ENCODE assay signal across 18 cellular contexts in genomic region chr11:57316017-57316416, GRCh38. TPM values are rescaled to one million over a fixed set of nuclear protein-coding genes. Genes with fewer than 3 reads are reported as not detected.
DNase-seq lines count a peak whose midpoint lies in the region; ATAC-seq and TF ChIP-seq lines count a peak whose summit lies in the region.
"Had no signal": no experiment of that assay in that cellular context is flagged by ENCODE, and none has a peak within 500 bp of the region (broad histone marks: within the 10 kb centered on the region; RNA-seq: fewer than 3 reads in every experiment).

No MANE protein-coding gene starts in this region.

- H3K4me1 ChIP-seq in right atrium auricular region (peaks cover 0 to 74% of the 10 kb centered on the region in 2 donors), parathyroid adenoma (peaks cover 22% of the 10 kb centered on the region), ascending aorta (peaks cover 19 to 36% of the 10 kb centered on the region in 2 donors)

- H3K9me3 ChIP-seq in right atrium auricular region = no peaks in the 10 kb centered on the region
- H3K9me3 ChIP-seq in parathyroid adenoma (ENCODE audit: control insufficient read depth, low read length) = no peaks in the 10 kb centered on the region
- H3K9me3 ChIP-seq in ascending aorta = no peaks in the 10 kb centered on the region
- H3K9me3 ChIP-seq: HAP-1 had no signal

- peak overlapping the region; percentile 15 to 51 for H3K27ac ChIP-seq in right atrium auricular region
- peak overlapping the region; percentile 4 for H3K27ac ChIP-seq in epithelial cell of prostate
- H3K27ac ChIP-seq in parathyroid adenoma = peak overlapping the region; percentile 77
- peak overlapping the region in 1 of 2 donors; percentile 29 for H3K27ac ChIP-seq in ascending aorta

- no peak overlapping the region for H3K4me3 ChIP-seq in right atrium auricular region
- no peak overlapping the region for H3K4me3 ChIP-seq in parathyroid adenoma (ENCODE audit: low read depth, low read length)
- no peak overlapping the region for H3K4me3 ChIP-seq in ascending aorta
- H3K4me3 ChIP-seq: HAP-1 had no signal

- peaks cover 4% of the 10 kb centered on the region for H3K36me3 Mint-ChIP-seq in activated CD4-positive, alpha-beta T cell treated with anti-CD3 and anti-CD28 coated beads, Interleukin-2, amount 10 ng/mL, durations not matched to agents 7 days and 5 days (ENCODE audit: low read depth)
- H3K36me3 Mint-ChIP-seq: naive B cell had no signal

- TF ChIP-seq CTCF in right atrium auricular region (IDR thresholded peaks at IDR 0.05) (no peak), parathyroid adenoma (IDR thresholded peaks at IDR 0.05) (no peak), ascending aorta (IDR thresholded peaks at IDR 0.05) (no peak)

- no peak overlapping the region for H3K4me3 Mint-ChIP-seq in activated CD4-positive, alpha-beta T cell treated with anti-CD3 and anti-CD28 coated beads, Interleukin-2, amount 10 ng/mL, durations not matched to agents 7 days and 5 days
- H3K4me3 Mint-ChIP-seq: naive B cell; stimulated activated naive CD8-positive, alpha-beta T cell treated with anti-CD3 and anti-CD28 coated beads, Interleukin-15, Interleukin-2, amounts not matched to agents 100 ng/mL and 50 ng/mL, for 24 hours had no signal

- H3K9ac ChIP-seq in parathyroid adenoma = no peak overlapping the region

- peaks cover 13% of the 10 kb centered on the region for H3K4me1 Mint-ChIP-seq in activated CD4-positive, alpha-beta T cell treated with anti-CD3 and anti-CD28 coated beads, Interleukin-2, amount 10 ng/mL, durations not matched to agents 7 days and 5 days

- no peak overlapping the region for H3K4me2 ChIP-seq in parathyroid adenoma (ENCODE audit: low read length)

- intact Hi-C loops in cardiac septum (cut with DNase I) = no loop called here
- intact Hi-C loops in ascending aorta (cut with DNase I) = no loop called here

- no peaks in the 10 kb centered on the region for H3K9me3 Mint-ChIP-seq in activated CD4-positive, alpha-beta T cell treated with anti-CD3 and anti-CD28 coated beads, Interleukin-2, amount 10 ng/mL, durations not matched to agents 7 days and 5 days
- H3K9me3 Mint-ChIP-seq: naive B cell; stimulated activated naive CD8-positive, alpha-beta T cell treated with anti-CD3 and anti-CD28 coated beads, Interleukin-15, Interleukin-2, amounts not matched to agents 100 ng/mL and 50 ng/mL, for 24 hours had no signal

- no peak overlapping the region for H3K27ac Mint-ChIP-seq in activated CD4-positive, alpha-beta T cell treated with anti-CD3 and anti-CD28 coated beads, Interleukin-2, amount 10 ng/mL, durations not matched to agents 7 days and 5 days
- H3K27ac Mint-ChIP-seq: naive B cell; stimulated activated naive CD8-positive, alpha-beta T cell treated with anti-CD3 and anti-CD28 coated beads, Interleukin-15, Interleukin-2, amounts not matched to agents 100 ng/mL and 50 ng/mL, for 24 hours had no signal

- H3K27me3 Mint-ChIP-seq in activated CD4-positive, alpha-beta T cell treated with anti-CD3 and anti-CD28 coated beads, Interleukin-2, amount 10 ng/mL, durations not matched to agents 7 days and 5 days = no peaks in the 10 kb centered on the region
- H3K27me3 Mint-ChIP-seq: stimulated activated naive CD8-positive, alpha-beta T cell treated with anti-CD3 and anti-CD28 coated beads, Interleukin-15, Interleukin-2, amounts not matched to agents 100 ng/mL and 50 ng/mL, for 24 hours had no signal

- H3K36me3 ChIP-seq in right atrium auricular region = peaks cover 84% of the 10 kb centered on the region
- H3K36me3 ChIP-seq in parathyroid adenoma (ENCODE audit: control insufficient read depth, insufficient read depth, low read length) = no peaks in the 10 kb centered on the region
- peaks cover 78 to 84% of the 10 kb centered on the region in 2 donors for H3K36me3 ChIP-seq in ascending aorta

- CTCF ChIA-PET in activated CD4-positive, alpha-beta T cell treated with anti-CD3 and anti-CD28 coated beads, Interleukin-2, amount 10 ng/mL, durations not matched to agents 7 days and 5 days (lab: Charles Lee) = no interaction called here

- no peak for ATAC-seq in HG02840 (IDR thresholded peaks at IDR 0.05; ENCODE audit: low FRiP score, unreplicated experiment)

- H3K79me2 ChIP-seq in parathyroid adenoma = no peaks in the 10 kb centered on the region

- no peak for DNase-seq in right atrium auricular region (ENCODE audit: low spot score)
- no peak for DNase-seq in cardiac septum (ENCODE audit: low spot score)
- DNase-seq in epithelial cell of prostate (ENCODE audit: low read depth, low spot score) = no peak
- no peak for DNase-seq in activated CD4-positive, alpha-beta T cell treated with anti-CD3 and anti-CD28 coated beads, Interleukin-2, amount 10 ng/mL, durations not matched to agents 7 days and 5 days
- no peak for DNase-seq in GOT3 (lab: John Stamatoyannopoulos, UW)
- no peak for DNase-seq in ascending aorta (ENCODE audit: low spot score in 2 of 2)
- DNase-seq: activated T-cell treated with anti-CD3 and anti-CD28 coated beads, Interleukin-2, amount 50 U/mL, for 48 hours; anterior cingulate cortex; effector CD4-positive, alpha-beta T cell; naive B cell; NCI-H1694 treated with DMSO at 0.1 percent for 48 hours; NCI-H774 had no signal

- POLR2A ChIA-PET in activated CD4-positive, alpha-beta T cell treated with anti-CD3 and anti-CD28 coated beads, Interleukin-2, amount 10 ng/mL, durations not matched to agents 7 days and 5 days (lab: Charles Lee) = no interaction called here

- no peak overlapping the region for H2AFZ ChIP-seq in parathyroid adenoma

- no peaks in the 10 kb centered on the region for H3K27me3 ChIP-seq in right atrium auricular region
- no peaks in the 10 kb centered on the region for H3K27me3 ChIP-seq in parathyroid adenoma (ENCODE audit: control insufficient read depth, insufficient read depth, low read length)
- no peaks in the 10 kb centered on the region for H3K27me3 ChIP-seq in ascending aorta

RNA-seq across cellular contexts. Expression of gene TNKS1BP1, which starts 8.7 kb away (rescaled TPM):
- 10 to 100 TPM; 26.8 to 52.5 TPM for total RNA-seq in right atrium auricular region
- 36.2 TPM for total RNA-seq in cardiac septum
- 10 to 100 TPM in 1 of 2 experiments, 1 to 10 TPM in 1; 8.9 to 10.4 TPM for total RNA-seq in activated CD4-positive, alpha-beta T cell treated with anti-CD3 and anti-CD28 coated beads, Interleukin-2, amount 10 ng/mL, durations not matched to agents 7 days and 5 days
- total RNA-seq in ascending aorta = 131 TPM

RNA-seq across cellular contexts. Expression of gene SSRP1, which starts 19.7 kb away (rescaled TPM):
- 10 to 100 TPM; 42.3 to 54.3 TPM for total RNA-seq in right atrium auricular region
- total RNA-seq in cardiac septum = 35.4 TPM
- total RNA-seq in activated CD4-positive, alpha-beta T cell treated with anti-CD3 and anti-CD28 coated beads, Interleukin-2, amount 10 ng/mL, durations not matched to agents 7 days and 5 days = 100 to 1,000 TPM; 165 to 175 TPM
- total RNA-seq in ascending aorta = 110 TPM

RNA-seq across cellular contexts. Expression of gene P2RX3, which starts 22.1 kb away (rescaled TPM):
- total RNA-seq in right atrium auricular region (1 to 10 TPM in 1 of 2 donors, not detected in 1; 1.4 TPM), cardiac septum (0.48 TPM), ascending aorta (not detected)
- total RNA-seq in activated CD4-positive, alpha-beta T cell treated with anti-CD3 and anti-CD28 coated beads, Interleukin-2, amount 10 ng/mL, durations not matched to agents 7 days and 5 days = not detected
- total RNA-seq: fibroblast of villous mesenchyme, LHCN-M2 had no signal
